Comparison of ENCODE assay signal across 12 cellular contexts in the genomic region with DNA sequence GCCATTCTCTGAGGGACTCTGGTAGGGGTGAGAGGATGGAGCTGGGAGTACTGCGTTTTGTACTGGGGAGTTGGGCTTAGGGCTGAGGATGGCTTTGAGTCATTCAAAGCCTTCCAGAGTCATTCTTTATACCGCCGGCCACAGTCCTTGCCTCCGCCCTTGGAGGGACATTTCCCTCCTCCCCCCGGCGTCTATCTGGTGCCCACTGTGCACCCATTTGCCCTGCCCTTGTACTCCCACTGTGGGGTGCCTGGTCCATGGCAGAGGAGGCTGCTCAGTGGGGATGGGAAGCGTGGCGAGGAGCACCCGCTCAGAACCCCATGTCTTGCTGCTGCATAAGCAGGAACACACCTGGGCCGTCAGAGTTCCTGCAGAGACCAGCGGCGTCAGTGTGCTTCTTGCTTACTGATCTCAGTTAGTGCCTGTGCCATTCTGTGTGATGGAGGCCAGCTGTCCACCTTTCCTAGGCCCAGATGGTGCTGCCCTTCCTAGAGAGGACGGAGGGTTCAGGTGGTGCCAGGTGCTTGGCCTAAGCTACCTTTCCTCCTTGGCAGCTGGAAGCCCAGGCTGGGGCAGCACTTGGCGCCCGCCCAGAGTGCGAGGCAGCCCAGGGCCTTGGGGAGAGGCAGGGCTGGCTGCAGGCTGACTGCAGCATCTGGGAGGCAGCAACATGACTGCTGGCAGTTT. TPM values are rescaled to one million over a fixed set of nuclear protein-coding genes. Genes with fewer than 3 reads are reported as not detected.
DNase-seq lines count a peak whose midpoint lies in the region; ATAC-seq and TF ChIP-seq lines count a peak whose summit lies in the region.
"Had no signal": no experiment of that assay in that cellular context is flagged by ENCODE, and none has a peak within 500 bp of the region (broad histone marks: within the 10 kb centered on the region; RNA-seq: fewer than 3 reads in every experiment).

No MANE protein-coding gene starts in this region.

- DNase-seq in Right ventricle myocardium superior (peak; percentile 23), Right ventricle myocardium inferior (ENCODE audit: missing footprints) (no peak), heart right ventricle (peak; percentile 2 to 8), neural crest cell (ENCODE audit: low read depth, low spot score) (peak; percentile 1), MV-4-11 (lab: John Stamatoyannopoulos, UW) (no peak), SKM-1 (lab: John Stamatoyannopoulos, UW; ENCODE audit: unreplicated experiment) (no peak)
- no peak for DNase-seq in stimulated activated CD4-positive, alpha-beta T cell treated with anti-CD3 and anti-CD28 coated beads, Interleukin-4, amount 100 ng/mL, for 24 hours
- DNase-seq: GF-D8, NCI-H2029 treated with DMSO at 0.1 percent for 48 hours, NCI-H69, PC-9 had no signal

- intact Hi-C loops in Right ventricle myocardium superior (cut with DNase I) (no loop called here), Right ventricle myocardium inferior (cut with DNase I) (no loop called here), heart right ventricle (cut with DNase I) (no loop called here)

- H3K36me3 ChIP-seq in heart right ventricle = peaks cover 0 to 46% (median 14%) of the 10 kb centered on the region in 9 donors

- H3K27me3 ChIP-seq in heart right ventricle = no peaks in the 10 kb centered on the region

- no peak overlapping the region for H3K4me3 ChIP-seq in heart right ventricle
- H3K4me3 ChIP-seq: PC-9 had no signal

- no peak for TF ChIP-seq CTCF in heart right ventricle (IDR thresholded peaks at IDR 0.05)
- TF ChIP-seq CTCF in neural crest cell (conservative IDR thresholded peaks at IDR 0.05) = no peak

- ATAC-seq in Right ventricle myocardium superior (ENCODE audit: poor library complexity) (no peak), Right ventricle myocardium inferior (no peak), heart right ventricle (no peak), GM21367 (IDR thresholded peaks at IDR 0.05; ENCODE audit: unreplicated experiment) (no peak)

- H3K4me1 Mint-ChIP-seq in neural crest cell = no peaks in the 10 kb centered on the region

- H3K4me3 Mint-ChIP-seq in neural crest cell = no peak overlapping the region

- H3K27me3 Mint-ChIP-seq in neural crest cell (ENCODE audit: low read depth) = no peaks in the 10 kb centered on the region

- WGBS in heart right ventricle, 2 donors = 90% methylated on average over 16 of the region's 16 CpGs

- peaks cover 0 to 12% (median 0%) of the 10 kb centered on the region in 9 donors for H3K4me1 ChIP-seq in heart right ventricle

- no peak overlapping the region for H3K27ac ChIP-seq in heart right ventricle
- H3K27ac ChIP-seq: PC-9 had no signal

- H3K36me3 Mint-ChIP-seq in neural crest cell (ENCODE audit: low read depth) = no peaks in the 10 kb centered on the region

- no peaks in the 10 kb centered on the region for H3K9me3 ChIP-seq in heart right ventricle

- no peaks in the 10 kb centered on the region for H3K9me3 Mint-ChIP-seq in neural crest cell

- no peak overlapping the region for H3K27ac Mint-ChIP-seq in neural crest cell (ENCODE audit: unreplicated experiment)

RNA-seq across cellular contexts. Expression of gene TMEM191C, which starts 23.3 kb away (rescaled TPM):
- 0.65 TPM for total RNA-seq in Right ventricle myocardium superior
- total RNA-seq in Right ventricle myocardium inferior = 1.2 TPM
- 1 to 10 TPM in 2 of 10 donors, under 1 TPM in 6, not detected in 2; 0.26 to 1.8 (median 0.85) TPM for total RNA-seq in heart right ventricle
- 1 to 10 TPM in 1 of 2 donors, under 1 TPM in 1; 0.70 to 1.1 TPM for polyA plus RNA-seq in heart right ventricle
- 2.1 and 2.2 TPM in 2 replicates for total RNA-seq in neural crest cell

RNA-seq across cellular contexts. Expression of gene HIC2, which starts 26.7 kb away (rescaled TPM):
- 1.4 TPM for total RNA-seq in Right ventricle myocardium superior
- total RNA-seq in Right ventricle myocardium inferior = 1.4 TPM
- 1 to 10 TPM; 1.2 to 2.4 (median 1.8) TPM for total RNA-seq in heart right ventricle
- 1 to 10 TPM in 1 of 2 donors, under 1 TPM in 1; 0.65 to 2.0 TPM for polyA plus RNA-seq in heart right ventricle
- 44.2 and 44.3 TPM in 2 replicates for total RNA-seq in neural crest cell

Comparison
In these comparisons a context has a peak if more than half of its experiments do, and no peak if none do; other contexts are left out.
1. DNase-seq: peak in Right ventricle myocardium superior (single experiment), heart right ventricle (2 of 2) and neural crest cell (single experiment); none in Right ventricle myocardium inferior (single experiment), MV-4-11 (single experiment), SKM-1 (single experiment) and stimulated activated CD4-positive, alpha-beta T cell treated with anti-CD3 and anti-CD28 coated beads, Interleukin-4, amount 100 ng/mL, for 24 hours (single experiment).
2. RNA of gene HIC2, which starts 26.7 kb away (total RNA-seq): 44.2 to 44.3 TPM in neural crest cell; 1.2 to 2.4 TPM in heart right ventricle, 1.4 TPM in Right ventricle myocardium superior (single experiment) and 1.4 TPM in Right ventricle myocardium inferior (single experiment); every median in the first group is over 10 times any median in the second.